In genomic region chr17:82037889-82038195, GRCh38 we compare ENCODE assay signal across 8 cellular contexts. TPM values are rescaled to one million over a fixed set of nuclear protein-coding genes. Genes with fewer than 3 reads are reported as not detected.
DNase-seq lines count a peak whose midpoint lies in the region; ATAC-seq and TF ChIP-seq lines count a peak whose summit lies in the region.

No MANE protein-coding gene starts in this region.

- H3K27ac Mint-ChIP-seq in activated T-cell treated with anti-CD3 and anti-CD28 coated beads, Interleukin-2, amount 50 U/mL, for 72 hours: peak overlapping the region; percentile 41

- H3K36me3 ChIP-seq in ascending aorta (no peaks in the 10 kb centered on the region), lung (ENCODE audit: control insufficient read depth in 2 of 2, insufficient read depth in 2 of 2, low read length in 2 of 2) (peaks cover 0 to 4% of the 10 kb centered on the region in 2 donors), transverse colon (no peaks in the 10 kb centered on the region)

- H3K27ac ChIP-seq in ascending aorta (peak overlapping the region; percentile 83 to 93), lung (ENCODE audit: low read depth in 1 of 2, low read length in 1 of 2) (peak overlapping the region; percentile 72 to 97), transverse colon (peak overlapping the region; percentile 90 to 99 (median 96))

- TF ChIP-seq CTCF in ascending aorta (IDR thresholded peaks at IDR 0.05) (no peak), lung (IDR thresholded peaks at IDR 0.05; ENCODE audit: control extremely low read depth, extremely low read depth) (no peak), transverse colon (IDR thresholded peaks at IDR 0.05) (no peak)

- ATAC-seq in activated T-cell treated with anti-CD3 and anti-CD28 coated beads, Interleukin-2, amount 50 U/mL, for 72 hours (replicated peaks in 1 of 2): no peak
- ATAC-seq in lung (ENCODE audit: insufficient read depth, low FRiP score) (no peak), GM19035 (IDR thresholded peaks at IDR 0.05; ENCODE audit: unreplicated experiment) (no peak)

- no peak for TF ChIP-seq EP300 in transverse colon (IDR thresholded peaks at IDR 0.05; ENCODE audit: low read depth)

- no peaks in the 10 kb centered on the region for H3K9me3 ChIP-seq in ascending aorta
- H3K9me3 ChIP-seq in lung (ENCODE audit: control insufficient read depth in 2 of 2, insufficient read depth in 1 of 2, low read length in 1 of 2): no peaks in the 10 kb centered on the region
- no peaks in the 10 kb centered on the region for H3K9me3 ChIP-seq in transverse colon

- H3K27me3 Mint-ChIP-seq in activated T-cell treated with anti-CD3 and anti-CD28 coated beads, Interleukin-2, amount 50 U/mL, for 72 hours (ENCODE audit: low read depth): no peaks in the 10 kb centered on the region

- in situ Hi-C loops in transverse colon (cut with MboI; ENCODE audit: low pct_ligation_motif_present in 1 of 4, low pct_unique_long_range_greater_than_20kb in 1 of 4, low sequenced_read_pairs in 3 of 4): loop anchor here in 3 of 4 donors (10.0 to 25.0 kb wide), 2 partner anchors 117 to 124 kb away; no protein-coding TSS in a partner anchor

- H3K4me3 Mint-ChIP-seq in activated T-cell treated with anti-CD3 and anti-CD28 coated beads, Interleukin-2, amount 50 U/mL, for 72 hours: peak overlapping the region; percentile 86 to 89

- H3K4me1 ChIP-seq in ascending aorta: peaks cover 12 to 16% of the 10 kb centered on the region in 2 donors
- peaks cover 0 to 9% of the 10 kb centered on the region in 2 donors for H3K4me1 ChIP-seq in lung (ENCODE audit: control insufficient read depth in 2 of 2, insufficient read depth in 2 of 2, low read length in 2 of 2)
- peaks cover 8 to 17% (median 13%) of the 10 kb centered on the region in 4 donors for H3K4me1 ChIP-seq in transverse colon

- 4 to 6% methylated on average over 10 of the region's 10 CpGs for WGBS in lung, 2 donors
- WGBS in transverse colon (ENCODE audit: low coverage in 1 of 2), 2 donors: 4 to 13% methylated on average over 3 to 10 of the region's 10 CpGs

- DNase-seq in activated T-cell treated with anti-CD3 and anti-CD28 coated beads, Interleukin-2, amount 50 U/mL, for 72 hours: no peak
- no peak for DNase-seq in activated T-cell treated with anti-CD3 and anti-CD28 coated beads, Interleukin-2, amount 50 U/mL, for 1 hour
- DNase-seq in ascending aorta (ENCODE audit: low spot score in 2 of 2): no peak
- no peak for DNase-seq in lung (ENCODE audit: low spot score)
- DNase-seq in transverse colon: no peak
- no peak for DNase-seq in mucosa of gallbladder (ENCODE audit: low spot score)
- DNase-seq in DMS79 (lab: John Stamatoyannopoulos, UW): no peak

- intact Hi-C loops in ascending aorta (cut with DNase I): loop anchor here (1.0 kb wide), 2 partner anchors 15 to 60 kb away; partner anchors contain the start of genes FASN and LRRC45
- intact Hi-C loops in transverse colon (cut with DNase I; ENCODE audit: low total_unique reads): no loop called here

- no peaks in the 10 kb centered on the region for H3K9me3 Mint-ChIP-seq in activated T-cell treated with anti-CD3 and anti-CD28 coated beads, Interleukin-2, amount 50 U/mL, for 72 hours

- H3K36me3 Mint-ChIP-seq in activated T-cell treated with anti-CD3 and anti-CD28 coated beads, Interleukin-2, amount 50 U/mL, for 72 hours (ENCODE audit: insufficient read depth in 2 of 2): no peaks in the 10 kb centered on the region

- peak overlapping the region; percentile 72 to 75 for H3K4me3 ChIP-seq in ascending aorta
- H3K4me3 ChIP-seq in lung: no peak overlapping the region
- H3K4me3 ChIP-seq in transverse colon: peak overlapping the region in 3 of 4 donors; percentile 8 to 71 (median 60)

- H3K27me3 ChIP-seq in ascending aorta (no peaks in the 10 kb centered on the region), lung (ENCODE audit: control insufficient read depth, insufficient read depth) (no peaks in the 10 kb centered on the region), transverse colon (no peaks in the 10 kb centered on the region)

- peaks cover 11% of the 10 kb centered on the region for H3K4me1 Mint-ChIP-seq in activated T-cell treated with anti-CD3 and anti-CD28 coated beads, Interleukin-2, amount 50 U/mL, for 72 hours (ENCODE audit: low read depth)

- no peak for TF ChIP-seq POLR2A in transverse colon (IDR thresholded peaks at IDR 0.05)

RNA-seq across cellular contexts. Expression of gene DCXR, which starts 0.3 kb away (rescaled TPM):
- total RNA-seq in activated T-cell treated with anti-CD3 and anti-CD28 coated beads, Interleukin-2, amount 50 U/mL, for 72 hours: 100 to 1,000 TPM; 114 to 125 TPM
- total RNA-seq in ascending aorta: 160 TPM
- 100 to 1,000 TPM in 1 of 2 donors, 10 to 100 TPM in 1; 41.6 to 218 TPM for total RNA-seq in lung
- polyA plus RNA-seq in lung: 100 to 1,000 TPM; 193 to 246 TPM
- 100 to 1,000 TPM in 1 of 4 donors, 10 to 100 TPM in 3; 49.4 to 117 (median 71.3) TPM for total RNA-seq in transverse colon
- 102 TPM for total RNA-seq in mucosa of gallbladder

RNA-seq across cellular contexts. Expression of gene RAC3, which starts 6.4 kb away (rescaled TPM):
- total RNA-seq in activated T-cell treated with anti-CD3 and anti-CD28 coated beads, Interleukin-2, amount 50 U/mL, for 72 hours: 10 to 100 TPM in 1 of 2 donors, 1 to 10 TPM in 1; 8.5 to 13.1 TPM
- total RNA-seq in ascending aorta: not detected
- 1 to 10 TPM; 8.2 to 8.3 TPM for total RNA-seq in lung
- 1 to 10 TPM; 6.0 to 8.0 TPM for polyA plus RNA-seq in lung
- 10 to 100 TPM in 1 of 4 donors, 1 to 10 TPM in 3; 2.6 to 11.1 (median 5.0) TPM for total RNA-seq in transverse colon
- total RNA-seq in mucosa of gallbladder: 8.9 TPM

RNA-seq across cellular contexts. Expression of gene RFNG, which starts 13.8 kb away (rescaled TPM):
- 10 to 100 TPM; 31.0 to 42.2 TPM for total RNA-seq in activated T-cell treated with anti-CD3 and anti-CD28 coated beads, Interleukin-2, amount 50 U/mL, for 72 hours
- total RNA-seq in ascending aorta: 73.7 TPM
- 10 to 100 TPM; 34.7 to 37.5 TPM for total RNA-seq in lung
- polyA plus RNA-seq in lung: 10 to 100 TPM; 29.1 to 38.2 TPM
- total RNA-seq in transverse colon: 10 to 100 TPM; 33.2 to 92.0 (median 48.8) TPM
- total RNA-seq in mucosa of gallbladder: 51.6 TPM

RNA-seq across cellular contexts. Expression of gene GPS1, which starts 13.9 kb away (rescaled TPM):
- 10 to 100 TPM; 55.1 to 73.5 TPM for total RNA-seq in activated T-cell treated with anti-CD3 and anti-CD28 coated beads, Interleukin-2, amount 50 U/mL, for 72 hours
- total RNA-seq in ascending aorta (42.1 TPM), lung (100 to 1,000 TPM in 1 of 2 donors, 10 to 100 TPM in 1; 71.0 to 102 TPM), transverse colon (100 to 1,000 TPM in 2 of 4 donors, 10 to 100 TPM in 2; 42.0 to 160 (median 85.5) TPM), mucosa of gallbladder (107 TPM)
- 10 to 100 TPM; 79.0 to 99.8 TPM for polyA plus RNA-seq in lung

RNA-seq across cellular contexts. Expression of gene LRRC45, which starts 14.7 kb away (rescaled TPM):
- 10 to 100 TPM; 11.8 to 15.4 TPM for total RNA-seq in activated T-cell treated with anti-CD3 and anti-CD28 coated beads, Interleukin-2, amount 50 U/mL, for 72 hours
- total RNA-seq in ascending aorta: 2.0 TPM
- 10 to 100 TPM; 13.3 to 26.6 TPM for total RNA-seq in lung
- polyA plus RNA-seq in lung: 10 to 100 TPM; 12.1 to 19.7 TPM
- 10 to 100 TPM; 12.7 to 40.6 (median 23.5) TPM for total RNA-seq in transverse colon
- 26.4 TPM for total RNA-seq in mucosa of gallbladder
